8 cellular contexts compared by ENCODE assay signal in genomic region chr20:21513881-21514540, GRCh38. TPM values are rescaled to one million over a fixed set of nuclear protein-coding genes. Genes with fewer than 3 reads are reported as not detected.
DNase-seq lines count a peak whose midpoint lies in the region; ATAC-seq, FAIRE-seq and TF ChIP-seq lines count a peak whose summit lies in the region.

Gene NKX2-2 (minus strand): TSS chr20:21514064. CDS start chr20:21513669, 395 bp downstream.

- no peak within 1 kb of the TSS for H3K27ac ChIP-seq in A549
- H3K27ac ChIP-seq in GM23338 (ENCODE audit: low read depth) = no peak within 1 kb of the TSS
- H3K27ac ChIP-seq in muscle layer of colon (ENCODE audit: low read depth, low read length) = no peak within 1 kb of the TSS

- peak within 1 kb of the TSS; percentile 45; the same call in 1 of the 2 replicates for H2AFZ ChIP-seq in GM23338

- no peak for TF ChIP-seq CTCF in A549 (IDR thresholded peaks at IDR 0.05)
- no peak for TF ChIP-seq CTCF in GM23338 (conservative IDR thresholded peaks at IDR 0.05; ENCODE audit: low read depth in 2 of 2)

- H3K4me3 ChIP-seq in A549 (peak within 1 kb of the TSS; percentile 49), GM23338 (peak within 1 kb of the TSS; percentile 56), muscle layer of colon (ENCODE audit: low read depth in 1 of 2, low read length in 2 of 2) (peak within 1 kb of the TSS; percentile 27 to 35)

- no peaks in the 10 kb centered on the region for H3K36me3 Mint-ChIP-seq in GM23338 (ENCODE audit: low read depth)

- H3K9me2 ChIP-seq in GM23338 (ENCODE audit: insufficient read depth) = no peaks in the 10 kb centered on the region

- H3K27me3 Mint-ChIP-seq in GM23338 (ENCODE audit: insufficient read depth, low read depth, poor library complexity) = peaks cover 90% of the 10 kb centered on the region

- H3K36me3 ChIP-seq in GM23338 (ENCODE audit: insufficient read depth) = no peaks in the 10 kb centered on the region
- no peaks in the 10 kb centered on the region for H3K36me3 ChIP-seq in muscle layer of colon (ENCODE audit: insufficient read depth, low read length)

- H3K9me3 ChIP-seq in A549 (no peaks in the 10 kb centered on the region), muscle layer of colon (ENCODE audit: low read length) (no peaks in the 10 kb centered on the region)

- TF ChIP-seq RAD21 in A549 (conservative IDR thresholded peaks at IDR 0.05 in 1 of 2, IDR thresholded peaks at IDR 0.05 in 1 of 2) = no peak

- H3K9ac ChIP-seq in muscle layer of colon (ENCODE audit: low read length) = no peak within 1 kb of the TSS

- DNase-seq in A549 (ENCODE audit: low read depth in 1 of 2, low spot score in 1 of 2) (no peak), GM23338 (ENCODE audit: low spot score) (peak; percentile 82), anterior cingulate cortex (lab: John Stamatoyannopoulos, UW) (peak in 49 of 58 donors; percentile 13 to 85 (median 71)), MV-4-11 (lab: John Stamatoyannopoulos, UW) (no peak), erythroblast (lab: John Stamatoyannopoulos, UW) (no peak), NCI-H146 (lab: John Stamatoyannopoulos, UW) (no peak), SKM-1 treated with dmso at 0.1 percent for 144 hours (lab: John Stamatoyannopoulos, UW; ENCODE audit: unreplicated experiment) (no peak)

- H3K4me3 Mint-ChIP-seq in GM23338 = peak within 1 kb of the TSS; percentile 67

- ATAC-seq in A549 (no peak), GM23338 (peak; percentile 1; the same call in 1 of the 3 replicates)

- H3K27ac Mint-ChIP-seq in GM23338 = no peak within 1 kb of the TSS

- FAIRE-seq in A549 (lab: Jason Lieb, UNC) = no peak

- CTCF ChIA-PET in A549 (lab: Yijun Ruan, JAX) = interaction anchor here (0.8 to 1.8 kb wide), 4 partner anchors 10 to 678 kb away, joined by 4 to 6 read pairs (median 5); no protein-coding TSS in a partner anchor

- H3K4me1 ChIP-seq in A549 (peaks cover 36% of the 10 kb centered on the region), GM23338 (ENCODE audit: insufficient read depth) (peaks cover 71% of the 10 kb centered on the region), muscle layer of colon (ENCODE audit: insufficient read depth, low read length) (peaks cover 37% of the 10 kb centered on the region)

- H3F3A ChIP-seq in GM23338 (replicated peaks; ENCODE audit: low read depth) = peaks cover 25% of the 10 kb centered on the region

- H3K4me2 ChIP-seq in A549 = peak within 1 kb of the TSS; percentile 100
- peak within 1 kb of the TSS; percentile 85 for H3K4me2 ChIP-seq in GM23338

- no peak for TF ChIP-seq POLR2A in A549 (IDR thresholded peaks at IDR 0.05; ENCODE audit: low read length)
- no peak for TF ChIP-seq POLR2A in erythroblast (IDR thresholded peaks at IDR 0.05; ENCODE audit: low read length)

- H3K79me2 ChIP-seq in GM23338 (replicated peaks; ENCODE audit: insufficient read depth) = no peaks in the 10 kb centered on the region

- H3K4me1 Mint-ChIP-seq in GM23338 = peaks cover 52% of the 10 kb centered on the region

- WGBS in A549 (ENCODE audit: missing lambda C conversion rate) = 47% methylated on average over 44 of the region's 45 CpGs

- peaks cover 4% of the 10 kb centered on the region; the same call in 1 of the 2 replicates for H4K20me1 ChIP-seq in GM23338 (replicated peaks; ENCODE audit: insufficient read depth)

- H3K9me3 Mint-ChIP-seq in GM23338 = no peaks in the 10 kb centered on the region; the same call in 1 of the 3 replicates

- H3K27me3 ChIP-seq in GM23338 (ENCODE audit: insufficient read depth) (peaks cover 91% of the 10 kb centered on the region), muscle layer of colon (ENCODE audit: control insufficient read depth in 1 of 2, insufficient read depth in 2 of 2, low read length in 2 of 2) (peaks cover 55 to 91% of the 10 kb centered on the region in 2 donors)

- POLR2A ChIA-PET in A549 (lab: Yijun Ruan, JAX) = no interaction called here

- no peak for TF ChIP-seq EP300 in A549 (IDR thresholded peaks at IDR 0.05)

TF ChIP-seq in A549, 52 proteins besides CTCF, POLR2A, EP300 and RAD21:
- TF ChIP-seq MAFK (IDR thresholded peaks at IDR 0.05; ENCODE audit: partially characterized antibody) (no peak), PBX3 (IDR thresholded peaks at IDR 0.05) (no peak), KDM5A (IDR thresholded peaks at IDR 0.05) (no peak), BHLHE40 (IDR thresholded peaks at IDR 0.05; ENCODE audit: low read depth, low read length) (no peak), EHMT2 (IDR thresholded peaks at IDR 0.05; ENCODE audit: low read depth) (no peak), CEBPB (IDR thresholded peaks at IDR 0.05) (no peak), ZFP36 (IDR thresholded peaks at IDR 0.05; ENCODE audit: borderline replicate concordance, partially characterized antibody) (no peak), NFE2L2 (conservative IDR thresholded peaks at IDR 0.05; ENCODE audit: low read length) (no peak), SMC3 (IDR thresholded peaks at IDR 0.05) (no peak), ESRRA (IDR thresholded peaks at IDR 0.05; ENCODE audit: borderline replicate concordance, low read length) (no peak), RNF2 (IDR thresholded peaks at IDR 0.05; ENCODE audit: borderline replicate concordance, low read depth) (no peak)

TF ChIP-seq in GM23338, 12 proteins besides CTCF, POLR2A, EP300 and RAD21:
- TF ChIP-seq EZH2 (IDR thresholded peaks at IDR 0.05; ENCODE audit: low read depth, unreplicated experiment) = peak; percentile 79
- TF ChIP-seq REST (IDR thresholded peaks at IDR 0.05; ENCODE audit: unreplicated experiment) = no peak

RNA-seq across cellular contexts. Expression of gene NKX2-2, which starts in this region (rescaled TPM):
- not detected in 2 replicates for polyA plus RNA-seq in A549 (2011; rRNA removed)
- polyA plus RNA-seq in A549 (2012; cell fraction: cytosol; rRNA removed) = not detected in 2 replicates
- not detected in 2 replicates for polyA plus RNA-seq in A549 (2012; cell fraction: nucleus; rRNA removed)
- not detected in 3 replicates for polyA plus RNA-seq in A549 (2017; fragmentation: RNase III; extraction: RNeasy Plus Mini Kit Qiagen cat#74134 plus additional on column Dnase treatment)
- not detected in 2 replicates for polyA minus RNA-seq in A549 (2011; rRNA and poly(A)+ RNA removed)
- not detected in 2 replicates for total RNA-seq in GM23338 (2014; rRNA removed; shearing (Covaris generic))
- polyA plus RNA-seq in GM23338 (2016; fragmentation: Nextera tagmentation; extraction: Ambion mirVana) = not detected in 2 replicates

Comparison
In these comparisons a context has a peak if more than half of its experiments do, and no peak if none do; other contexts are left out.
1. Peak in DNase-seq, ATAC-seq, H3K4me3 ChIP-seq and H3K4me2 ChIP-seq in GM23338; RNA of the gene not detected or under 1 TPM.
2. DNase-seq: peak in anterior cingulate cortex (49 of 58); none in A549 (0 of 2), MV-4-11 (single experiment), erythroblast (0 of 2), NCI-H146 (single experiment) and SKM-1 treated with dmso at 0.1 percent for 144 hours (single experiment).
3. Peak in every context shown above with its lines, with median percentiles within 50 percentile points of each other: H3K4me3 ChIP-seq.